13 cellular contexts compared by ENCODE assay signal in the genomic region with DNA sequence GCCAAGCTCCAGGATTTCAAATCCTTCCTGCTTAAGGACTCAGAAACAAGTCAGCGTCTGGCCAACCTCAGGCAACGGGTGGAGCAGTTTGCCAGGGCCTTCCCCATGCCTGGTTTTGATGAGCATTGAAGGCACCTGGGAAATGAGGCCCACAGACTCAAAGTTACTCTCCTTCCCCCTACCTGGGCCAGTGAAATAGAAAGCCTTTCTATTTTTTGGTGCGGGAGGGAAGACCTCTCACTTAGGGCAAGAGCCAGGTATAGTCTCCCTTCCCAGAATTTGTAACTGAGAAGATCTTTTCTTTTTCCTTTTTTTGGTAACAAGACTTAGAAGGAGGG. TPM values are rescaled to one million over a fixed set of nuclear protein-coding genes. Genes with fewer than 3 reads are reported as not detected.
DNase-seq lines count a peak whose midpoint lies in the region; ATAC-seq and TF ChIP-seq lines count a peak whose summit lies in the region.
"Had no signal": no experiment of that assay in that cellular context is flagged by ENCODE, and none has a peak within 500 bp of the region (broad histone marks: within the 10 kb centered on the region; RNA-seq: fewer than 3 reads in every experiment).

No MANE protein-coding gene starts in this region.

- H3K79me2 ChIP-seq in DOHH2 (ENCODE audit: control insufficient read depth, low read length) = peaks cover 36% of the 10 kb centered on the region
- peaks cover 38% of the 10 kb centered on the region for H3K79me2 ChIP-seq in PC-9 (ENCODE audit: low read depth)
- H3K79me2 ChIP-seq in mesendoderm (ENCODE audit: control insufficient read depth, insufficient read depth, low read length) = peaks cover 14% of the 10 kb centered on the region

- H3K27me3 ChIP-seq in A673 (replicated peaks; ENCODE audit: insufficient read depth, low read depth, low read length, poor library complexity) = no peaks in the 10 kb centered on the region
- H3K27me3 ChIP-seq in DOHH2 (ENCODE audit: control insufficient read depth, low read length) = no peaks in the 10 kb centered on the region
- no peaks in the 10 kb centered on the region; the same call in 1 of the 2 replicates for H3K27me3 ChIP-seq in PC-9 (ENCODE audit: insufficient read depth, low read depth)
- peaks cover 20% of the 10 kb centered on the region for H3K27me3 ChIP-seq in mesendoderm (ENCODE audit: insufficient read depth, low read length, poor library complexity)
- H3K27me3 ChIP-seq: thyroid gland had no signal

- H2BK15ac ChIP-seq in mesendoderm (replicated peaks; ENCODE audit: low read depth) = no peak overlapping the region

- H3K36me3 ChIP-seq in A673 (ENCODE audit: insufficient read depth, low read length, poor library complexity, severe bottlenecking) (peaks cover 43% of the 10 kb centered on the region), DOHH2 (ENCODE audit: control insufficient read depth, low read length) (peaks cover 65% of the 10 kb centered on the region), PC-9 (ENCODE audit: low read depth) (peaks cover 38% of the 10 kb centered on the region), mesendoderm (ENCODE audit: control insufficient read depth, insufficient read depth, low read length) (peaks cover 24% of the 10 kb centered on the region)

- H3K36me3 Mint-ChIP-seq in activated T-helper 17 cell treated with anti-CD3 and anti-CD28 coated beads, Interleukin-2, amount 50 U/mL, for 72 hours (ENCODE audit: low read depth) = peaks cover 76% of the 10 kb centered on the region
- H3K36me3 Mint-ChIP-seq in memory B cell = peaks cover 25% of the 10 kb centered on the region

- peaks cover 24% of the 10 kb centered on the region for H3K79me1 ChIP-seq in mesendoderm (ENCODE audit: low read length)

- H3K27ac ChIP-seq in A673 (ENCODE audit: low read depth, low read length, poor library complexity, severe bottlenecking) (peak overlapping the region; percentile 32), DOHH2 (ENCODE audit: low read depth, low read length) (peak overlapping the region; percentile 71), PC-9 (no peak overlapping the region), mesendoderm (ENCODE audit: low read depth, low read length) (no peak overlapping the region)

- intact Hi-C loops in A673 (cut with micrococcal nuclease; ENCODE audit: unreplicated experiment) = no loop called here
- intact Hi-C loops in PC-9 (cut with micrococcal nuclease; ENCODE audit: unreplicated experiment) = no loop called here

- BruUV-seq in A673 (replicated peaks; lab: Mats Ljungman, UMichigan) = TSS peak; percentile 25
- no TSS peak for BruUV-seq in PC-9 (replicated peaks; lab: Mats Ljungman, UMichigan)

- no peak overlapping the region for H3K4ac ChIP-seq in mesendoderm (ENCODE audit: low read depth, low read length)

- TF ChIP-seq CTCF in A673 (conservative IDR thresholded peaks at IDR 0.05; ENCODE audit: low read depth, low read length) = no peak
- no peak for TF ChIP-seq CTCF in DOHH2 (IDR thresholded peaks at IDR 0.05; ENCODE audit: low read depth, low read length, poor library complexity, severe bottlenecking)
- no peak for TF ChIP-seq CTCF in PC-9 (conservative IDR thresholded peaks at IDR 0.05)

- no peak overlapping the region for H3K9ac ChIP-seq in mesendoderm (ENCODE audit: low read length)

- peaks cover 34% of the 10 kb centered on the region for H3K4me1 Mint-ChIP-seq in activated T-helper 17 cell treated with anti-CD3 and anti-CD28 coated beads, Interleukin-2, amount 50 U/mL, for 72 hours
- peaks cover 60% of the 10 kb centered on the region for H3K4me1 Mint-ChIP-seq in memory B cell

- H3F3A ChIP-seq in DOHH2 (ENCODE audit: control insufficient read depth, insufficient read depth) (peaks cover 38% of the 10 kb centered on the region), PC-9 (ENCODE audit: insufficient read depth, low read depth) (peaks cover 74% of the 10 kb centered on the region)

- no peak overlapping the region for H3K23ac ChIP-seq in mesendoderm (ENCODE audit: low read length)

- H2BK120ac ChIP-seq in mesendoderm (ENCODE audit: low read depth, low read length) = no peak overlapping the region

- peaks cover 40% of the 10 kb centered on the region for H3K4me1 ChIP-seq in A673 (ENCODE audit: insufficient read depth, low read length, poor library complexity, severe bottlenecking)
- peaks cover 90% of the 10 kb centered on the region for H3K4me1 ChIP-seq in DOHH2 (ENCODE audit: control insufficient read depth, low read length)
- H3K4me1 ChIP-seq in PC-9 (replicated peaks; ENCODE audit: insufficient read depth) = peaks cover 22% of the 10 kb centered on the region
- peaks cover 7% of the 10 kb centered on the region for H3K4me1 ChIP-seq in mesendoderm (ENCODE audit: control insufficient read depth, low read depth, low read length)

- no peaks in the 10 kb centered on the region for H3K9me3 ChIP-seq in A673 (ENCODE audit: low read depth, low read length, poor library complexity, severe bottlenecking)
- no peaks in the 10 kb centered on the region for H3K9me3 ChIP-seq in DOHH2 (ENCODE audit: control insufficient read depth, insufficient read depth, low read length)
- no peaks in the 10 kb centered on the region for H3K9me3 ChIP-seq in PC-9 (ENCODE audit: insufficient read depth, low read depth)
- H3K9me3 ChIP-seq: thyroid gland had no signal

- H2AK5ac ChIP-seq in mesendoderm (ENCODE audit: low read length) = no peak overlapping the region

- CTCF ChIA-PET in A673 (lab: Charles Lee) = no interaction called here
- CTCF ChIA-PET in PC-9 (lab: Charles Lee) = no interaction called here

- H4K5ac ChIP-seq in mesendoderm (ENCODE audit: low read length) = no peak overlapping the region

- no peak overlapping the region for H3K18ac ChIP-seq in mesendoderm (ENCODE audit: low read length)

- H3K27me3 Mint-ChIP-seq in activated T-helper 17 cell treated with anti-CD3 and anti-CD28 coated beads, Interleukin-2, amount 50 U/mL, for 72 hours = peaks cover 17% of the 10 kb centered on the region
- peaks cover 2% of the 10 kb centered on the region for H3K27me3 Mint-ChIP-seq in memory B cell

- POLR2A ChIA-PET in A673 (lab: Charles Lee; ENCODE audit: low non-redundant PET) = no interaction called here
- POLR2A ChIA-PET in PC-9 (lab: Charles Lee; ENCODE audit: unreplicated experiment) = no interaction called here

- no CpG with 5 or more reads among the region's 3 CpGs for WGBS in mesendoderm (ENCODE audit: extremely low coverage, insufficient coverage, low lambda C conversion rate)

- H3K56ac ChIP-seq in mesendoderm (ENCODE audit: low read length) = no peak overlapping the region

- H3K4me3 Mint-ChIP-seq in activated T-helper 17 cell treated with anti-CD3 and anti-CD28 coated beads, Interleukin-2, amount 50 U/mL, for 72 hours = no peak overlapping the region
- H3K4me3 Mint-ChIP-seq in memory B cell = peak overlapping the region; percentile 71
- H3K4me3 Mint-ChIP-seq: activated CD4-positive, alpha-beta T cell treated with anti-CD3 and anti-CD28 coated beads, Interleukin-2, amount 10 ng/mL, durations not matched to agents 24 days and 14 days had no signal

- H3K4me2 ChIP-seq in DOHH2 (ENCODE audit: low read length) (peak overlapping the region; percentile 98), PC-9 (no peak overlapping the region), mesendoderm (ENCODE audit: low read length) (no peak overlapping the region)

- no peak overlapping the region for H2AFZ ChIP-seq in PC-9

- H4K20me1 ChIP-seq in DOHH2 (ENCODE audit: control insufficient read depth, insufficient read depth, low read depth, low read length) (peaks cover 23% of the 10 kb centered on the region; the same call in 1 of the 2 replicates), PC-9 (ENCODE audit: insufficient read depth) (peaks cover 28% of the 10 kb centered on the region)

- H3K9me2 ChIP-seq in DOHH2 (replicated peaks; ENCODE audit: control insufficient read depth, low read length) = no peaks in the 10 kb centered on the region
- no peaks in the 10 kb centered on the region for H3K9me2 ChIP-seq in PC-9 (ENCODE audit: insufficient read depth)

- no peaks in the 10 kb centered on the region for H3K9me3 Mint-ChIP-seq in activated T-helper 17 cell treated with anti-CD3 and anti-CD28 coated beads, Interleukin-2, amount 50 U/mL, for 72 hours
- no peaks in the 10 kb centered on the region for H3K9me3 Mint-ChIP-seq in memory B cell
- H3K9me3 Mint-ChIP-seq: activated CD4-positive, alpha-beta T cell treated with anti-CD3 and anti-CD28 coated beads, Interleukin-2, amount 10 ng/mL, durations not matched to agents 24 days and 14 days had no signal

- H2BK5ac ChIP-seq in mesendoderm (ENCODE audit: low read length) = no peak overlapping the region

- peak overlapping the region; percentile 38 for H3K27ac Mint-ChIP-seq in activated T-helper 17 cell treated with anti-CD3 and anti-CD28 coated beads, Interleukin-2, amount 50 U/mL, for 72 hours
- H3K27ac Mint-ChIP-seq in memory B cell = peak overlapping the region; percentile 88
- H3K27ac Mint-ChIP-seq: activated CD4-positive, alpha-beta T cell treated with anti-CD3 and anti-CD28 coated beads, Interleukin-2, amount 10 ng/mL, durations not matched to agents 24 days and 14 days had no signal

- no peak overlapping the region for H4K8ac ChIP-seq in mesendoderm (ENCODE audit: low read depth, low read length)

- ATAC-seq in activated T-helper 17 cell treated with anti-CD3 and anti-CD28 coated beads, Interleukin-2, amount 50 U/mL, for 72 hours (replicated peaks) = no peak
- ATAC-seq in memory B cell (ENCODE audit: low read depth) (no peak), GM21528 (IDR thresholded peaks at IDR 0.05; ENCODE audit: low FRiP score, unreplicated experiment) (no peak)

- H3K4me3 ChIP-seq in A673 (ENCODE audit: low read depth, low read length, poor library complexity, severe bottlenecking) (no peak overlapping the region), DOHH2 (ENCODE audit: low read length) (peak overlapping the region; percentile 46), PC-9 (no peak overlapping the region), mesendoderm (ENCODE audit: low read length) (no peak overlapping the region)
- H3K4me3 ChIP-seq: thyroid gland had no signal

- DNase-seq in A673 (ENCODE audit: low spot score) (no peak), memory B cell (ENCODE audit: low spot score in 2 of 2) (no peak), PC-9 (no peak), mesendoderm (no peak), COR-L47 (lab: John Stamatoyannopoulos, UW) (no peak)
- DNase-seq: activated CD4-positive, alpha-beta T cell treated with anti-CD3 and anti-CD28 coated beads, Interleukin-2, amount 10 ng/mL, durations not matched to agents 24 days and 14 days; effector CD4-positive, alpha-beta T cell; KG1; midbrain; thyroid gland had no signal

RNA-seq across cellular contexts. Expression of a gene that starts 4.7 kb away (rescaled TPM):
- total RNA-seq in A673 (2021) = 274 and 310 TPM in 2 replicates
- total RNA-seq in activated T-helper 17 cell treated with anti-CD3 and anti-CD28 coated beads, Interleukin-2, amount 50 U/mL, for 72 hours = 100 to 1,000 TPM; 232 to 320 TPM
- total RNA-seq in PC-9 (2021) = 220 and 227 TPM in 2 replicates
- polyA plus RNA-seq in mesendoderm (2013, experiment 1 of 2) = 223 TPM
- polyA plus RNA-seq in mesendoderm (2013, experiment 2 of 2) = 222 TPM

RNA-seq across cellular contexts. Expression of a gene that starts 16.8 kb away (rescaled TPM):
- total RNA-seq in A673 (2021) (7.0 and 8.4 TPM in 2 replicates), PC-9 (2021) (1.3 and 2.2 TPM in 2 replicates)
- total RNA-seq in activated T-helper 17 cell treated with anti-CD3 and anti-CD28 coated beads, Interleukin-2, amount 50 U/mL, for 72 hours = 1 to 10 TPM; 3.2 to 4.5 TPM
- polyA plus RNA-seq in mesendoderm (2013, experiment 1 of 2) = 0.24 TPM
- 0.42 TPM for polyA plus RNA-seq in mesendoderm (2013, experiment 2 of 2)

RNA-seq across cellular contexts. Expression of a gene that starts 17.6 kb away (rescaled TPM):
- total RNA-seq in A673 (2021) (4.8 and 6.0 TPM in 2 replicates), PC-9 (2021) (20.3 and 20.6 TPM in 2 replicates)
- 1 to 10 TPM in 1 of 2 donors, under 1 TPM in 1; 0.34 to 1.4 TPM for total RNA-seq in activated T-helper 17 cell treated with anti-CD3 and anti-CD28 coated beads, Interleukin-2, amount 50 U/mL, for 72 hours
- 0.52 TPM for polyA plus RNA-seq in mesendoderm (2013, experiment 1 of 2)
- polyA plus RNA-seq in mesendoderm (2013, experiment 2 of 2) = 0.42 TPM

Comparison
In these comparisons a context has a peak if more than half of its experiments do, and no peak if none do; other contexts are left out.
1. H3K27ac ChIP-seq: peak in A673 (single experiment) and DOHH2 (single experiment); none in PC-9 (single experiment) and mesendoderm (single experiment).